In genomic region chr5:113321266-113321665, GRCh38 we compare ENCODE assay signal across 2 cellular contexts.
TF ChIP-seq lines count a peak whose summit lies in the region.

No MANE protein-coding gene starts in this region.

TF ChIP-seq in HCT116, 20 proteins besides CTCF, POLR2A, EP300 and RAD21:
- TF ChIP-seq EZH2phosphoT487 (IDR thresholded peaks at IDR 0.05; ENCODE audit: borderline replicate concordance) (no peak), CBX3 (IDR thresholded peaks at IDR 0.05; ENCODE audit: low read depth) (no peak), YY1 (IDR thresholded peaks at IDR 0.05; ENCODE audit: extremely low read depth, insufficient replicate concordance, low read depth, low read length) (no peak), EZH2 (IDR thresholded peaks at IDR 0.05) (no peak), EGR1 (IDR thresholded peaks at IDR 0.05; ENCODE audit: low read depth) (no peak), POLR2AphosphoS5 (IDR thresholded peaks at IDR 0.05; ENCODE audit: low read depth, low read length) (no peak), ELF1 (IDR thresholded peaks at IDR 0.05; ENCODE audit: borderline replicate concordance, low read depth) (no peak), FOSL1 (IDR thresholded peaks at IDR 0.05; ENCODE audit: low read depth) (no peak), ZBTB33 (IDR thresholded peaks at IDR 0.05; ENCODE audit: extremely low read depth, insufficient replicate concordance, low read length) (no peak), TCF7L2 (IDR thresholded peaks at IDR 0.05; ENCODE audit: borderline replicate concordance, extremely low read depth, insufficient read depth, insufficient read length) (no peak)

TF ChIP-seq in H1, 55 proteins besides CTCF, POLR2A, EP300 and RAD21:
- TF ChIP-seq SP4 (IDR thresholded peaks at IDR 0.05; ENCODE audit: low read length): no peak
- TF ChIP-seq TAF1 (IDR thresholded peaks at IDR 0.05; ENCODE audit: low read depth, low read length): no peak
- TF ChIP-seq ASH2L (IDR thresholded peaks at IDR 0.05; ENCODE audit: low read length): no peak
